ENCODE assay signal across 8 cellular contexts in the genomic region with DNA sequence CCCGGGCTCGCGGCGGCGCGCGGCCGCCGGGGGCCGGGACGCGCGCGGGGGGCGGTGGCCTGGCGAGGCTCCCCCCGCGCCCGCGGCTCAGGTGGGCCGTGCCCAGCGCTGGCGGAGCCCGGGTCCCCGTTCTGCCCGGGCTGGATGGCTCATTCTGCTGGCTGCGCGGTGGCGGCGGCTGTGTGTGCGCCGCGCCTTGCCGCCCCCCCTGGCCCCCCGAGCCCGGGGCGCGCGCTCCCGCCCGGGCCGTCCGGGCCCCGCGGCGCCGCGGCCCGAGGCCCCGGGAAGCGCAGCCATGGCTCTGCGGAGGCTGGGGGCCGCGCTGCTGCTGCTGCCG. TPM values are rescaled to one million over a fixed set of nuclear protein-coding genes. Genes with fewer than 3 reads are reported as not detected.
DNase-seq lines count a peak whose midpoint lies in the region; ATAC-seq lines count a peak whose summit lies in the region.

A gene (plus strand): TSS at position 152 of the 337 bp plus-strand sequence. CDS start 144 bp downstream, at position 296.

- H3K36me3 ChIP-seq in SJSA1: no peaks in the 10 kb centered on the region
- no peaks in the 10 kb centered on the region for H3K36me3 ChIP-seq in subcutaneous abdominal adipose tissue (ENCODE audit: control insufficient read depth in 5 of 5, insufficient read depth in 5 of 5, low read length in 5 of 5)

- no peak for ATAC-seq in GM21367 (IDR thresholded peaks at IDR 0.05; ENCODE audit: unreplicated experiment)

- H3K36me3 Mint-ChIP-seq in dendritic cell treated with granulocyte-macrophage colony-stimulating factor and Interleukin-4, amounts not matched to agents 40 ng/mL and 50 ng/mL, for 4 days (ENCODE audit: low read depth): no peaks in the 10 kb centered on the region

- peak; percentile 69 for DNase-seq in Ammon's horn (ENCODE audit: low spot score)
- DNase-seq in H4 (ENCODE audit: low spot score): peak; percentile 35
- no peak for DNase-seq in SJSA1 (ENCODE audit: low read depth in 1 of 2, low spot score in 2 of 2)
- peak; percentile 50 to 65 for DNase-seq in lung microvascular endothelial cell (ENCODE audit: low read depth in 2 of 2)
- no peak for DNase-seq in MV-4-11 (lab: John Stamatoyannopoulos, UW)

- no peak within 1 kb of the TSS for H3K27ac ChIP-seq in SJSA1
- no peak within 1 kb of the TSS for H3K27ac ChIP-seq in subcutaneous abdominal adipose tissue (ENCODE audit: low read depth, low read length)

- peak within 1 kb of the TSS in 1 of 5 donors; percentile 56 for H3K9ac ChIP-seq in subcutaneous abdominal adipose tissue (ENCODE audit: low read length in 5 of 5)

- H3K4me3 Mint-ChIP-seq in dendritic cell treated with granulocyte-macrophage colony-stimulating factor and Interleukin-4, amounts not matched to agents 40 ng/mL and 50 ng/mL, for 4 days: peak within 1 kb of the TSS; percentile 53

- no peak within 1 kb of the TSS for H3K27ac Mint-ChIP-seq in dendritic cell treated with granulocyte-macrophage colony-stimulating factor and Interleukin-4, amounts not matched to agents 40 ng/mL and 50 ng/mL, for 4 days

- H3K27me3 ChIP-seq in SJSA1 (replicated peaks) (peaks cover 20% of the 10 kb centered on the region), subcutaneous abdominal adipose tissue (ENCODE audit: control insufficient read depth in 5 of 5, insufficient read depth in 4 of 5, low read length in 5 of 5) (peaks cover 0 to 14% (median 6%) of the 10 kb centered on the region in 5 donors)

- H3K4me1 Mint-ChIP-seq in dendritic cell treated with granulocyte-macrophage colony-stimulating factor and Interleukin-4, amounts not matched to agents 40 ng/mL and 50 ng/mL, for 4 days (ENCODE audit: low read depth): peaks cover 47% of the 10 kb centered on the region

- intact Hi-C loops in dendritic cell treated with granulocyte-macrophage colony-stimulating factor and Interleukin-4, amounts not matched to agents 40 ng/mL and 50 ng/mL, for 4 days (cut with micrococcal nuclease): no loop called here

- H3K4me1 ChIP-seq in SJSA1 (replicated peaks) (peaks cover 9% of the 10 kb centered on the region), subcutaneous abdominal adipose tissue (ENCODE audit: control insufficient read depth in 5 of 5, insufficient read depth in 5 of 5, low read length in 5 of 5) (peaks cover 0 to 43% (median 19%) of the 10 kb centered on the region in 5 donors)

- H3K9me3 ChIP-seq in SJSA1 (replicated peaks) (no peaks in the 10 kb centered on the region), subcutaneous abdominal adipose tissue (ENCODE audit: control insufficient read depth in 5 of 5, low read length in 5 of 5) (no peaks in the 10 kb centered on the region)

- peak within 1 kb of the TSS; percentile 38 for H3K4me3 ChIP-seq in SJSA1
- peak within 1 kb of the TSS; percentile 31 to 66 (median 54) for H3K4me3 ChIP-seq in subcutaneous abdominal adipose tissue (ENCODE audit: low read depth in 1 of 5, low read length in 5 of 5)

- H3K9me3 Mint-ChIP-seq in dendritic cell treated with granulocyte-macrophage colony-stimulating factor and Interleukin-4, amounts not matched to agents 40 ng/mL and 50 ng/mL, for 4 days: no peaks in the 10 kb centered on the region

- H3K27me3 Mint-ChIP-seq in dendritic cell treated with granulocyte-macrophage colony-stimulating factor and Interleukin-4, amounts not matched to agents 40 ng/mL and 50 ng/mL, for 4 days: peaks cover 53% of the 10 kb centered on the region

RNA-seq across cellular contexts. Expression of the gene that starts here (rescaled TPM):
- 55.5 and 70.9 TPM in 2 replicates for total RNA-seq in H4 (2014; rRNA removed; shearing (Covaris generic))
- 3.6 and 4.3 TPM in 2 replicates for total RNA-seq in SJSA1 (2014; rRNA removed; shearing (Covaris generic))
- total RNA-seq in lung microvascular endothelial cell: 18.7 and 20.9 TPM in 2 replicates

Comparison
In these comparisons a context has a peak if more than half of its experiments do, and no peak if none do; other contexts are left out.
1. DNase-seq: peak in Ammon's horn (single experiment), H4 (single experiment) and lung microvascular endothelial cell (2 of 2); none in SJSA1 (0 of 2) and MV-4-11 (single experiment).